Comparison of ENCODE assay signal across 16 cellular contexts in the genomic region with DNA sequence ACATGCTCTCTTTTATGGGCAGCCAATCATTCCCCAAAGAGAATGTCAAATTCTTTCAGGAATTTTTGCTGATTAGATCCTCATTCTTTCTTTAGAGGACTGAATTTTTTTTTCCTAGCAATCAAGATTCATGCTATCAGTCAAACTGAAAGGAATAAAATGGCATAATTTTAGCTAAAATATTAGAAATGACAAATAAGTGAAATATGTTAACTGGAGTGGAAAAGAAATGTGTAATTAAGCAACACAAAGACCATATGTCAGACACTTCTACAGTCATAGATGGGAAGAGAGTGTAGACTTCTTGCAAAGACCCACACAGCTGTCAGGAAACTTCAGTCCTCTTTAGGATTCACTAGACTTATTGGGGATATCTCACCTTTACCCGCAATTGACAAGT.
DNase-seq lines count a peak whose midpoint lies in the region; ATAC-seq and FAIRE-seq lines count a peak whose summit lies in the region.
"Had no signal": no experiment of that assay in that cellular context is flagged by ENCODE, and none has a peak within 500 bp of the region (broad histone marks: within the 10 kb centered on the region; RNA-seq: fewer than 3 reads in every experiment).

No MANE protein-coding gene starts in this region.

- no peak for ATAC-seq in GM18907 (IDR thresholded peaks at IDR 0.05; ENCODE audit: unreplicated experiment)
- ATAC-seq: GM12878, HepG2 had no signal

- peak; percentile 32 for DNase-seq in HCEC 1CT
- peak; percentile 94 for DNase-seq in NCI-H2171 treated with DMSO at 0.1 percent for 48 hours (lab: John Stamatoyannopoulos, UW)
- peak; percentile 57 for DNase-seq in cerebellar cortex (ENCODE audit: low spot score)
- DNase-seq in retina = peak; percentile 28
- no peak for DNase-seq in urothelium cell line (ENCODE audit: low spot score)
- DNase-seq in NCI-H187 (lab: John Stamatoyannopoulos, UW) = no peak
- no peak for DNase-seq in stimulated activated CD4-positive, alpha-beta T cell treated with anti-CD3 and anti-CD28 coated beads, Interleukin-2, amount 100 ng/mL, for 48 hours
- DNase-seq: CD4-positive, alpha-beta T cell; GOT3; HFFc6 had no signal

- FAIRE-seq in urothelium cell line (lab: Jason Lieb, UNC) = no peak
- FAIRE-seq: A204.1, GM12878, GM18507, HepG2, HTR-8/SVneo had no signal

Comparison
In these comparisons a context has a peak if more than half of its experiments do, and no peak if none do; other contexts are left out.
1. DNase-seq: peak in HCEC 1CT (single experiment), NCI-H2171 treated with DMSO at 0.1 percent for 48 hours (single experiment), cerebellar cortex (single experiment) and retina (single experiment); none in urothelium cell line (single experiment), NCI-H187 (0 of 2) and stimulated activated CD4-positive, alpha-beta T cell treated with anti-CD3 and anti-CD28 coated beads, Interleukin-2, amount 100 ng/mL, for 48 hours (0 of 2).